In genomic region chr1:78255849-78256248, GRCh38 we compare ENCODE assay signal across 1 cellular context.
TF ChIP-seq lines count a peak whose summit lies in the region.

No MANE protein-coding gene starts in this region.

TF ChIP-seq in HepG2, 621 proteins besides CTCF, POLR2A, EP300 and RAD21 (continued from another document):
- TF ChIP-seq, protein P1, sequence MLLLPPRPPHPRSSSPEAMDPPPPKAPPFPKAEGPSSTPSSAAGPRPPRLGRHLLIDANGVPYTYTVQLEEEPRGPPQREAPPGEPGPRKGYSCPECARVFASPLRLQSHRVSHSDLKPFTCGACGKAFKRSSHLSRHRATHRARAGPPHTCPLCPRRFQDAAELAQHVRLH (CRISPR knock-in tag; IDR thresholded peaks at IDR 0.05; ENCODE audit: borderline replicate concordance, low read depth), result no peak
TF ChIP-seq in HepG2: peak in this region for 0.
